Comparison of ENCODE assay signal across 10 cellular contexts in the genomic region with DNA sequence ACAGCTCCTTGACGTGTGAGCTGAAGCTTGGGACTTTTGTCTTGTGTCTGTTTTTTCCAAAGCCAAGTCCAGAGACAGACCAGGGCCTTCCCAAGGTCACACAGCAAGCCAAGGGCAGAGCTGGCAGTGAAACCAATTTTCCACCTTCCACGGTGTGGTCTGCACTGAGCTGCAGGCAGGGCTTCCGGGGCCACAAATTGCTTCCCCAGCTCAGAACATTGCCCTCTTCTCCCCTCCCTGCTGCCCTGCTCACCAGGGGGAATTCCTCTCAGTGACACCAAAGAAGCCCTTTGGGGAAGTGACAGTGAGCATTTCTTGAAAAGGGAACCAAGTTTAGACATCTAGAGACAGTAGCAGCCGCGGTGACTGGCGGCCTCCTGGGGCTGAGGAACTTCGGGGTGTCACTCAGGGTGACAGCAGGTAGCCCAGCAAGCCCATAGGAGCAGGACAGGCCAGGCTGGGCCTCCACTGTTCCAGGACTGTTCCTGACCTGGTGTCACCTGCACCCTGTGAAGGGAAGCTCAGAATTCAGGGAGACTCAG. TPM values are rescaled to one million over a fixed set of nuclear protein-coding genes. Genes with fewer than 3 reads are reported as not detected.
DNase-seq lines count a peak whose midpoint lies in the region; ATAC-seq and TF ChIP-seq lines count a peak whose summit lies in the region.
"Had no signal": no experiment of that assay in that cellular context is flagged by ENCODE, and none has a peak within 500 bp of the region (broad histone marks: within the 10 kb centered on the region; RNA-seq: fewer than 3 reads in every experiment).

No MANE protein-coding gene starts in this region.

- peak; percentile 40 for ATAC-seq in GM19463 (IDR thresholded peaks at IDR 0.05; ENCODE audit: unreplicated experiment)
- ATAC-seq in HG03571 (IDR thresholded peaks at IDR 0.05; ENCODE audit: unreplicated experiment): peak; percentile 65
- ATAC-seq in activated CD4-positive, alpha-beta T cell treated with anti-CD3 and anti-CD28 coated beads for 36 hours: peak; percentile 78

- DNase-seq in CD1c-positive myeloid dendritic cell (ENCODE audit: extremely low spot score) (peak; percentile 96), epithelial cell of proximal tubule (ENCODE audit: low read depth) (no peak), NCI-H748 (lab: John Stamatoyannopoulos, UW; ENCODE audit: unreplicated experiment) (no peak), brain microvascular endothelial cell (no peak)
- DNase-seq in activated CD4-positive, alpha-beta T cell treated with anti-CD3 and anti-CD28 coated beads for 36 hours: peak; percentile 85
- DNase-seq in stimulated activated CD4-positive, alpha-beta T cell treated with anti-CD3 and anti-CD28 coated beads, Interleukin-15, amount 100 ng/mL, for 24 hours: peak; percentile 76

- peaks cover 52% of the 10 kb centered on the region for H3K4me1 Mint-ChIP-seq in activated CD4-positive, alpha-beta T cell treated with anti-CD3 and anti-CD28 coated beads for 36 hours

- H3K4me3 Mint-ChIP-seq in activated CD4-positive, alpha-beta T cell treated with anti-CD3 and anti-CD28 coated beads for 36 hours: peak overlapping the region; percentile 59

- H3K27me3 ChIP-seq in brain microvascular endothelial cell (replicated peaks): no peaks in the 10 kb centered on the region

- no peaks in the 10 kb centered on the region for H3K9me3 Mint-ChIP-seq in activated CD4-positive, alpha-beta T cell treated with anti-CD3 and anti-CD28 coated beads for 36 hours (ENCODE audit: low read depth)

- H3K27ac Mint-ChIP-seq in activated CD4-positive, alpha-beta T cell treated with anti-CD3 and anti-CD28 coated beads for 36 hours: peak overlapping the region; percentile 99

- H3K36me3 Mint-ChIP-seq in activated CD4-positive, alpha-beta T cell treated with anti-CD3 and anti-CD28 coated beads for 36 hours (ENCODE audit: low read depth): no peaks in the 10 kb centered on the region

- H3K4me3 ChIP-seq in epithelial cell of proximal tubule (ENCODE audit: low read depth, low read length): peak overlapping the region; percentile 55
- H3K4me3 ChIP-seq in brain microvascular endothelial cell (ENCODE audit: low read depth, low read length): no peak overlapping the region

- TF ChIP-seq CTCF in epithelial cell of proximal tubule (conservative IDR thresholded peaks at IDR 0.05; ENCODE audit: low read depth, low read length): no peak
- no peak for TF ChIP-seq CTCF in brain microvascular endothelial cell (IDR thresholded peaks at IDR 0.05; ENCODE audit: low read depth, low read length, missing control alignments)

- intact Hi-C loops in activated CD4-positive, alpha-beta T cell treated with anti-CD3 and anti-CD28 coated beads for 36 hours (cut with DNase I, micrococcal nuclease): loop anchor here (1.0 to 10.0 kb wide), 8 partner anchors 172 to 972 kb away; partner anchors contain the start of genes CD3E (in 1 of the 2), KMT2A (in 1 of the 2), PCSK7 (in 1 of the 2) and RNF214 (in 1 of the 2)

- no peak overlapping the region for H3K27ac ChIP-seq in brain microvascular endothelial cell

- POLR2A ChIA-PET in activated CD4-positive, alpha-beta T cell treated with anti-CD3 and anti-CD28 coated beads for 36 hours (lab: Charles Lee): interaction anchor here (0.7 to 1.2 kb wide), 4 partner anchors 15 to 188 kb away, joined by 3 to 5 read pairs (median 4); partner anchors contain the start of gene IL10RA

- no peaks in the 10 kb centered on the region for H3K36me3 ChIP-seq in brain microvascular endothelial cell (replicated peaks)

- H3K27me3 Mint-ChIP-seq in activated CD4-positive, alpha-beta T cell treated with anti-CD3 and anti-CD28 coated beads for 36 hours: peaks cover 3% of the 10 kb centered on the region

- CTCF ChIA-PET in activated CD4-positive, alpha-beta T cell treated with anti-CD3 and anti-CD28 coated beads for 36 hours (lab: Charles Lee): interaction anchor here (0.6 to 6.2 kb wide), 13 partner anchors 9 to 480 kb away, joined by 3 to 120 read pairs (median 10); partner anchors contain the start of gene FXYD2

- in situ Hi-C loops in brain microvascular endothelial cell (cut with HindIII; ENCODE audit: low pct_ligation_motif_present, low sequenced_read_pairs): loop anchor here (25.0 kb wide), 1 partner anchor 378 kb away; no protein-coding TSS in a partner anchor

RNA-seq across cellular contexts. Expression of gene FXYD2, which starts 9.2 kb away (rescaled TPM):
- total RNA-seq in activated CD4-positive, alpha-beta T cell treated with anti-CD3 and anti-CD28 coated beads for 36 hours: 1 to 10 TPM in 1 of 2 experiments, under 1 TPM in 1; 0.91 to 1.1 TPM
- total RNA-seq in epithelial cell of proximal tubule: 109 and 286 TPM in 2 replicates
- total RNA-seq: Daoy had no signal

RNA-seq across cellular contexts. Expression of gene DSCAML1, which starts 18.3 kb away (rescaled TPM):
- total RNA-seq in activated CD4-positive, alpha-beta T cell treated with anti-CD3 and anti-CD28 coated beads for 36 hours: under 1 TPM; 0.05 to 0.67 TPM
- 0.29 and 4.0 TPM in 2 replicates for total RNA-seq in epithelial cell of proximal tubule
- total RNA-seq: Daoy, endothelial cell of umbilical vein had no signal

Comparison
In these comparisons a context has a peak if more than half of its experiments do, and no peak if none do; other contexts are left out.
1. DNase-seq: peak in CD1c-positive myeloid dendritic cell (single experiment), activated CD4-positive, alpha-beta T cell treated with anti-CD3 and anti-CD28 coated beads for 36 hours (single experiment) and stimulated activated CD4-positive, alpha-beta T cell treated with anti-CD3 and anti-CD28 coated beads, Interleukin-15, amount 100 ng/mL, for 24 hours (single experiment); none in epithelial cell of proximal tubule (single experiment), NCI-H748 (single experiment) and brain microvascular endothelial cell (single experiment).
2. RNA of gene FXYD2, which starts 9.2 kb away (total RNA-seq): 109 to 286 TPM in epithelial cell of proximal tubule; 0.91 to 1.1 TPM in activated CD4-positive, alpha-beta T cell treated with anti-CD3 and anti-CD28 coated beads for 36 hours; every median in the first group is over 10 times any median in the second.
3. Peak in every context shown above with its lines, with median percentiles within 50 percentile points of each other: ATAC-seq.